10 cellular contexts compared by ENCODE assay signal in genomic region chr16:68778551-68779231, GRCh38. TPM values are rescaled to one million over a fixed set of nuclear protein-coding genes. Genes with fewer than 3 reads are reported as not detected.
DNase-seq lines count a peak whose midpoint lies in the region; ATAC-seq, FAIRE-seq and TF ChIP-seq lines count a peak whose summit lies in the region.
"Had no signal": no experiment of that assay in that cellular context is flagged by ENCODE, and none has a peak within 500 bp of the region (broad histone marks: within the 10 kb centered on the region; RNA-seq: fewer than 3 reads in every experiment).

No MANE protein-coding gene starts in this region.

- H3K27ac ChIP-seq in mesendoderm (ENCODE audit: low read depth, low read length), result peak overlapping the region; percentile 88

- H3K4ac ChIP-seq in mesendoderm (ENCODE audit: low read depth, low read length), result no peak overlapping the region

- no peaks in the 10 kb centered on the region for H3K27me3 ChIP-seq in mesendoderm (ENCODE audit: insufficient read depth, low read length, poor library complexity)

- DNase-seq in COLO668 (lab: John Stamatoyannopoulos, UW; ENCODE audit: unreplicated experiment) (peak; percentile 78), NCI-H2107 (lab: John Stamatoyannopoulos, UW) (peak; percentile 47), choroid plexus epithelial cell (ENCODE audit: low read depth) (peak; percentile 32), mesendoderm (peak; percentile 94), D721Med (ENCODE audit: insufficient read length, low spot score) (no peak), GM19239 (ENCODE audit: insufficient read length, low spot score) (no peak)
- DNase-seq in stimulated activated naive CD4-positive, alpha-beta T cell treated with Interleukin-2 at 50 U/mL for 16 hours (lab: John Stamatoyannopoulos, UW), result no peak

- peak overlapping the region; percentile 79 for H3K56ac ChIP-seq in mesendoderm (ENCODE audit: low read length)

- H3K4me3 ChIP-seq in choroid plexus epithelial cell (ENCODE audit: low read depth, low read length) (no peak overlapping the region), mesendoderm (ENCODE audit: low read length) (no peak overlapping the region)

- H3K36me3 ChIP-seq in mesendoderm (ENCODE audit: control insufficient read depth, insufficient read depth, low read length), result no peaks in the 10 kb centered on the region

- FAIRE-seq in D721Med (lab: Jason Lieb, UNC), result no peak
- FAIRE-seq in GM19239 (lab: Jason Lieb, UNC), result no peak
- FAIRE-seq: H54 had no signal

- whole genome bisulfite sequencing in mesendoderm (ENCODE audit: extremely low coverage, insufficient coverage, low lambda C conversion rate), result no CpG with 5 or more reads among the region's 6 CpGs

- no peak overlapping the region for H2BK120ac ChIP-seq in mesendoderm (ENCODE audit: low read depth, low read length)

- no peak overlapping the region for H2BK15ac ChIP-seq in mesendoderm (replicated peaks; ENCODE audit: low read depth)

- peak overlapping the region; percentile 71 for H4K5ac ChIP-seq in mesendoderm (ENCODE audit: low read length)

- TF ChIP-seq CTCF in choroid plexus epithelial cell (conservative IDR thresholded peaks at IDR 0.05; ENCODE audit: low read depth, low read length) (no peak), D721Med (IDR thresholded peaks at IDR 0.05; ENCODE audit: insufficient read depth, missing control alignments) (no peak)

- ATAC-seq in HG03469 (IDR thresholded peaks at IDR 0.05; ENCODE audit: unreplicated experiment), result no peak

- no peak overlapping the region for H4K8ac ChIP-seq in mesendoderm (ENCODE audit: low read depth, low read length)

- H3K4me2 ChIP-seq in mesendoderm (ENCODE audit: low read length), result no peak overlapping the region

- H3K79me2 ChIP-seq in mesendoderm (ENCODE audit: control insufficient read depth, insufficient read depth, low read length), result peaks cover 4% of the 10 kb centered on the region

- peaks cover 9% of the 10 kb centered on the region for H3K4me1 ChIP-seq in mesendoderm (ENCODE audit: control insufficient read depth, low read depth, low read length)

- no peak overlapping the region for H2AK5ac ChIP-seq in mesendoderm (ENCODE audit: low read length)

- H3K9ac ChIP-seq in mesendoderm (ENCODE audit: low read length), result peak overlapping the region; percentile 27

- no peak overlapping the region for H2BK5ac ChIP-seq in mesendoderm (ENCODE audit: low read length)

- H3K79me1 ChIP-seq in mesendoderm (ENCODE audit: low read length), result peaks cover 4% of the 10 kb centered on the region

- H3K18ac ChIP-seq in mesendoderm (ENCODE audit: low read length), result peak overlapping the region; percentile 39

- H3K23ac ChIP-seq in mesendoderm (ENCODE audit: low read length), result no peak overlapping the region

RNA-seq across cellular contexts. Expression of gene CDH1, which starts 41.6 kb away (rescaled TPM):
- polyA plus RNA-seq in mesendoderm (2013, experiment 1 of 2), result 107 TPM
- polyA plus RNA-seq in mesendoderm (2013, experiment 2 of 2), result 108 TPM
- polyA plus RNA-seq: IgD-negative memory B cell had no signal

Comparison
In these comparisons a context has a peak if more than half of its experiments do, and no peak if none do; other contexts are left out.
1. DNase-seq: peak in COLO668 (single experiment), NCI-H2107 (single experiment), choroid plexus epithelial cell (single experiment) and mesendoderm (single experiment); none in D721Med (single experiment), stimulated activated naive CD4-positive, alpha-beta T cell treated with Interleukin-2 at 50 U/mL for 16 hours (single experiment) and GM19239 (single experiment).